ENCODE assay signal across 11 cellular contexts in genomic region chr13:34863360-34864135, GRCh38.
A peak's percentile ranks its signal among the peaks of the same experiment; 100 is the strongest.
DNase-seq lines count a peak whose midpoint lies in the region; TF ChIP-seq lines count a peak whose summit lies in the region.
"Had no signal": no experiment of that assay in that cellular context is flagged by ENCODE, and none has a peak within 500 bp of the region (broad histone marks: within the 10 kb centered on the region; RNA-seq: fewer than 3 reads in every experiment).

No MANE protein-coding gene starts in this region.

- H3K27ac ChIP-seq in fibroblast of lung (ENCODE audit: insufficient read depth, low read length) (no peak overlapping the region), smooth muscle cell (ENCODE audit: low read depth) (peak overlapping the region; percentile 55)

- H3K27me3 ChIP-seq in fibroblast of lung (ENCODE audit: control insufficient read depth, insufficient read depth, low read length), result no peaks in the 10 kb centered on the region
- no peaks in the 10 kb centered on the region for H3K27me3 ChIP-seq in smooth muscle cell (ENCODE audit: low read depth)

- H3K36me3 ChIP-seq in fibroblast of lung (ENCODE audit: control insufficient read depth, insufficient read depth, low read length) (no peaks in the 10 kb centered on the region), smooth muscle cell (ENCODE audit: low read depth) (no peaks in the 10 kb centered on the region)

- DNase-seq in NCI-H748 (lab: John Stamatoyannopoulos, UW; ENCODE audit: unreplicated experiment) (peak; percentile 20), NCI-H748 treated with DMSO at 0.1 percent for 48 hours (lab: John Stamatoyannopoulos, UW) (no peak), NCI-H82 (lab: John Stamatoyannopoulos, UW) (peak; percentile 90), fibroblast of lung (ENCODE audit: low read depth in 2 of 2) (peak; percentile 74 to 95), smooth muscle cell (lab: John Stamatoyannopoulos, UW; ENCODE audit: unreplicated experiment) (no peak), NOMO-1 treated with dmso at 0.1 percent for 144 hours (lab: John Stamatoyannopoulos, UW; ENCODE audit: unreplicated experiment) (no peak), retina (no peak)
- no peak for DNase-seq in stimulated activated naive CD4-positive, alpha-beta T cell treated with Interleukin-2 at 50 U/mL for 16 hours (lab: John Stamatoyannopoulos, UW)
- DNase-seq: AML-193, NCI-H524 treated with DMSO at 0.1 percent for 48 hours had no signal

- no peaks in the 10 kb centered on the region for H3K79me2 ChIP-seq in fibroblast of lung (ENCODE audit: control insufficient read depth, insufficient read depth, low read length)
- no peaks in the 10 kb centered on the region for H3K79me2 ChIP-seq in smooth muscle cell (ENCODE audit: low read depth)

- TF ChIP-seq CTCF in fibroblast of lung (conservative IDR thresholded peaks at IDR 0.05 in 1 of 2, IDR thresholded peaks at IDR 0.05 in 1 of 2; ENCODE audit: low read depth in 1 of 2, low read length in 2 of 2) (no peak), smooth muscle cell (IDR thresholded peaks at IDR 0.05; ENCODE audit: borderline replicate concordance, insufficient read depth, poor library complexity, severe bottlenecking) (no peak)

- H2AFZ ChIP-seq in fibroblast of lung (ENCODE audit: low read length), result no peak overlapping the region
- H2AFZ ChIP-seq in smooth muscle cell (ENCODE audit: low read depth), result no peak overlapping the region
- H2AFZ ChIP-seq: GM23338 had no signal

- H3K9me3 ChIP-seq in fibroblast of lung (ENCODE audit: control insufficient read depth, insufficient read depth, low read depth, low read length) (no peaks in the 10 kb centered on the region), smooth muscle cell (replicated peaks; ENCODE audit: low read depth) (no peaks in the 10 kb centered on the region)

- no peak overlapping the region for H3K4me3 ChIP-seq in fibroblast of lung (replicated peaks in 1 of 4; ENCODE audit: control extremely low read depth in 1 of 4, insufficient read depth in 1 of 4, low read depth in 3 of 4, low read length in 4 of 4)
- H3K4me3 ChIP-seq in smooth muscle cell, result no peak overlapping the region
- H3K4me3 ChIP-seq: GM23338 had no signal

- H3K9ac ChIP-seq in fibroblast of lung (ENCODE audit: insufficient read depth, low read length) (no peak overlapping the region), smooth muscle cell (ENCODE audit: low read depth) (no peak overlapping the region)

- H4K20me1 ChIP-seq in fibroblast of lung (ENCODE audit: control insufficient read depth, extremely low read depth, insufficient read depth, low read length) (no peaks in the 10 kb centered on the region), smooth muscle cell (ENCODE audit: low read depth) (no peaks in the 10 kb centered on the region)

- H3K4me2 ChIP-seq in fibroblast of lung (ENCODE audit: extremely low read depth, insufficient read depth, low read length), result no peak overlapping the region
- peak overlapping the region; percentile 39 for H3K4me2 ChIP-seq in smooth muscle cell
- H3K4me2 ChIP-seq: GM23338 had no signal

- 42% methylated on average over 4 of the region's 4 CpGs for WGBS in smooth muscle cell (ENCODE audit: low lambda C conversion rate)

- H3F3A ChIP-seq in smooth muscle cell (ENCODE audit: low read depth), result no peaks in the 10 kb centered on the region

- H3K4me1 ChIP-seq in fibroblast of lung (ENCODE audit: control insufficient read depth, extremely low read depth, insufficient read depth, low read length), result peaks cover 7% of the 10 kb centered on the region
- peaks cover 14% of the 10 kb centered on the region for H3K4me1 ChIP-seq in smooth muscle cell (ENCODE audit: low read depth)

Comparison
In these comparisons a context has a peak if more than half of its experiments do, and no peak if none do; other contexts are left out.
1. DNase-seq: peak in NCI-H748 (single experiment), NCI-H82 (single experiment) and fibroblast of lung (2 of 2); none in NCI-H748 treated with DMSO at 0.1 percent for 48 hours (single experiment), smooth muscle cell (single experiment), NOMO-1 treated with dmso at 0.1 percent for 144 hours (single experiment), retina (single experiment) and stimulated activated naive CD4-positive, alpha-beta T cell treated with Interleukin-2 at 50 U/mL for 16 hours (single experiment).